ENCODE assay signal across 32 cellular contexts in genomic region chr1:101196668-101197067, GRCh38. TPM values are rescaled to one million over a fixed set of nuclear protein-coding genes. Genes with fewer than 3 reads are reported as not detected.
"Had no signal": no experiment of that assay in that cellular context is flagged by ENCODE, and none has a peak within 500 bp of the region (broad histone marks: within the 10 kb centered on the region; RNA-seq: fewer than 3 reads in every experiment).

No MANE protein-coding gene starts in this region.

- H3K36me3 Mint-ChIP-seq: type B pancreatic cell had no signal

- H3K4me3 ChIP-seq: dorsolateral prefrontal cortex, esophagus squamous epithelium, heart right ventricle, left lung, prostate gland, right atrium auricular region, smooth muscle cell, testis, tibial artery had no signal

- H3K4me3 Mint-ChIP-seq: endodermal cell; naive thymus-derived CD4-positive, alpha-beta T cell; nephron; stimulated activated effector memory CD8-positive, alpha-beta T cell treated with anti-CD3 and anti-CD28 coated beads, Interleukin-12 subunit alpha, Interleukin-12 subunit beta, amount 100 ng/mL, for 72 hours; type B pancreatic cell had no signal

- H3K9me3 ChIP-seq: esophagus squamous epithelium, heart right ventricle, left lung, prostate gland, right atrium auricular region, testis, tibial artery had no signal

- ATAC-seq: heart right ventricle; left cardiac atrium; left lung; naive thymus-derived CD4-positive, alpha-beta T cell; sciatic nerve; stimulated activated effector memory CD8-positive, alpha-beta T cell treated with anti-CD3 and anti-CD28 coated beads, Interleukin-12 subunit alpha, Interleukin-12 subunit beta, amount 100 ng/mL, for 72 hours; stimulated activated naive CD8-positive, alpha-beta T cell treated with anti-CD3 and anti-CD28 coated beads, Interleukin-15, Interleukin-2, amounts not matched to agents 100 U/mL and 50 U/mL, for 24 hours had no signal

- H3K27me3 Mint-ChIP-seq: naive thymus-derived CD4-positive, alpha-beta T cell had no signal

- H3K27ac ChIP-seq: dorsolateral prefrontal cortex, esophagus squamous epithelium, heart right ventricle, left lung, prostate gland, right atrium auricular region, testis, tibial artery had no signal

- FAIRE-seq: colon, islet of Langerhans had no signal

- H3K4me2 ChIP-seq: smooth muscle cell had no signal

- H3K36me3 ChIP-seq: esophagus squamous epithelium, heart right ventricle, left lung, prostate gland, right atrium auricular region, tibial artery had no signal

- H3K9me3 Mint-ChIP-seq: endodermal cell, nephron, type B pancreatic cell had no signal

- H3K4me1 ChIP-seq: esophagus squamous epithelium, left lung, prostate gland, right atrium auricular region, testis, tibial artery had no signal

- H3K27me3 ChIP-seq: dorsolateral prefrontal cortex, esophagus squamous epithelium, heart right ventricle, left lung, right atrium auricular region, testis, tibial artery had no signal

- H3K27ac Mint-ChIP-seq: endodermal cell; naive thymus-derived CD4-positive, alpha-beta T cell; nephron; stimulated activated effector memory CD8-positive, alpha-beta T cell treated with anti-CD3 and anti-CD28 coated beads, Interleukin-12 subunit alpha, Interleukin-12 subunit beta, amount 100 ng/mL, for 72 hours; type B pancreatic cell had no signal

- H3K4me1 Mint-ChIP-seq: endodermal cell, nephron had no signal

- DNase-seq: dorsolateral prefrontal cortex; effector CD8-positive, alpha-beta T cell; endodermal cell; erythroblast; esophagus squamous epithelium; foreskin melanocyte; glutamatergic neuron; heart right ventricle; hippocampal formation; left cardiac atrium; left lung; mesendoderm; midbrain; naive thymus-derived CD4-positive, alpha-beta T cell; nucleus accumbens; stimulated activated CD4-positive, alpha-beta T cell treated with anti-CD3 and anti-CD28 coated beads, Interleukin-12 subunit alpha, Interleukin-12 subunit beta, amount 100 ng/mL, for 4 hours; stimulated activated CD4-positive, alpha-beta T cell treated with anti-CD3 and anti-CD28 coated beads, Interleukin-1b, Interleukin-23, amount 100 ng/mL, for 48 hours; stimulated activated CD4-positive, alpha-beta T cell treated with anti-CD3 and anti-CD28 coated beads, Interleukin-4, amount 100 ng/mL, for 24 hours; stimulated activated naive CD8-positive, alpha-beta T cell treated with anti-CD3 and anti-CD28 coated beads, Interleukin-15, Interleukin-2, amounts not matched to agents 100 U/mL and 50 U/mL, for 24 hours; substantia nigra; testis; tibial artery had no signal

RNA-seq across cellular contexts. Expression of gene S1PR1, which starts 40.2 kb away (rescaled TPM):
- total RNA-seq: osteocyte had no signal
